ENCODE assay signal across 27 cellular contexts in genomic region chr6:139868576-139868975, GRCh38.
A peak's percentile ranks its signal among the peaks of the same experiment; 100 is the strongest.
DNase-seq lines count a peak whose midpoint lies in the region; ATAC-seq and TF ChIP-seq lines count a peak whose summit lies in the region.
"Had no signal": no experiment of that assay in that cellular context is flagged by ENCODE, and none has a peak within 500 bp of the region (broad histone marks: within the 10 kb centered on the region; RNA-seq: fewer than 3 reads in every experiment).

No MANE protein-coding gene starts in this region.

- no peak overlapping the region for H3K27ac Mint-ChIP-seq in neural progenitor cell
- H3K27ac Mint-ChIP-seq: CD14-positive monocyte; CD8-positive, alpha-beta memory T cell had no signal

- H3F3A ChIP-seq in neural progenitor cell (ENCODE audit: low read depth) (no peaks in the 10 kb centered on the region), smooth muscle cell (ENCODE audit: low read depth) (no peaks in the 10 kb centered on the region)

- POLR2A ChIA-PET in A673 (lab: Charles Lee; ENCODE audit: low non-redundant PET) (interaction anchor here (0.6 kb wide), 1 partner anchor 830 kb away, joined by 3 read pairs; no protein-coding TSS in a partner anchor), Panc1 (lab: Charles Lee) (no interaction called here)

- H3K79me2 ChIP-seq in neural progenitor cell (ENCODE audit: low read depth) (no peaks in the 10 kb centered on the region), smooth muscle cell (ENCODE audit: low read depth) (no peaks in the 10 kb centered on the region)

- H3K4me2 ChIP-seq in neural progenitor cell, result no peak overlapping the region
- H3K4me2 ChIP-seq in smooth muscle cell, result no peak overlapping the region

- DNase-seq in A673 (ENCODE audit: low spot score) (no peak), Panc1 (ENCODE audit: low read depth, low spot score) (no peak), kidney glomerular epithelial cell (lab: John Stamatoyannopoulos, UW) (peak; percentile 60), neural progenitor cell (ENCODE audit: low spot score) (no peak), smooth muscle cell (lab: John Stamatoyannopoulos, UW; ENCODE audit: unreplicated experiment) (no peak), Right ventricle myocardium inferior (ENCODE audit: missing footprints) (no peak)
- no peak for DNase-seq in stimulated activated naive CD4-positive, alpha-beta T cell treated with Interleukin-2 at 50 U/mL for 16 hours (lab: John Stamatoyannopoulos, UW)
- DNase-seq in activated effector memory CD4-positive, alpha-beta T cell treated with Interleukin-2 at 50 U/mL for 16 hours, result no peak
- DNase-seq: ACHN; BE2C; CD8-positive, alpha-beta memory T cell; DMS 273 treated with DMSO at 0.1 percent for 48 hours; DMS79 treated with DMSO at 0.1 percent for 48 hours; H7; KBM-7; NCI-H1105 treated with DMSO at 0.1 percent for 48 hours; NCI-H146; NCI-H1930; NCI-H2107; NCI-H446; NCI-H524 treated with DMSO at 0.1 percent for 48 hours; NCI-H774; NK-92 treated with Interleukin-12 subunit alpha and Interleukin-12 subunit beta, amount 100 ng/mL, for 24 hours; SHP77 treated with DMSO at 0.1 percent for 48 hours had no signal

- no peaks in the 10 kb centered on the region for H3K27me3 Mint-ChIP-seq in neural progenitor cell (ENCODE audit: insufficient read depth, low read depth)

- peaks cover 48% of the 10 kb centered on the region for H3K4me1 ChIP-seq in A673 (ENCODE audit: insufficient read depth, low read length, poor library complexity, severe bottlenecking)
- H3K4me1 ChIP-seq in Panc1 (ENCODE audit: control insufficient read depth, insufficient read depth, low read length), result no peaks in the 10 kb centered on the region; the same call in 1 of the 2 replicates
- H3K4me1 ChIP-seq in neural progenitor cell, result peaks cover 12% of the 10 kb centered on the region
- H3K4me1 ChIP-seq in smooth muscle cell (ENCODE audit: low read depth), result peaks cover 7% of the 10 kb centered on the region
- H3K4me1 ChIP-seq: BE2C had no signal

- H2AFZ ChIP-seq in neural progenitor cell (replicated peaks) (peak overlapping the region; percentile 29), smooth muscle cell (ENCODE audit: low read depth) (no peak overlapping the region)

- CTCF ChIA-PET in A673 (lab: Charles Lee), result interaction anchor here (1.9 kb wide), 1 partner anchor 499 kb away, joined by 4 read pairs; no protein-coding TSS in a partner anchor
- CTCF ChIA-PET in Panc1 (lab: Charles Lee), result no interaction called here

- no peaks in the 10 kb centered on the region for H3K27me3 ChIP-seq in A673 (replicated peaks; ENCODE audit: insufficient read depth, low read depth, low read length, poor library complexity)
- no peaks in the 10 kb centered on the region for H3K27me3 ChIP-seq in Panc1 (ENCODE audit: control insufficient read depth, insufficient read depth, low read length)
- no peaks in the 10 kb centered on the region for H3K27me3 ChIP-seq in neural progenitor cell
- no peaks in the 10 kb centered on the region for H3K27me3 ChIP-seq in smooth muscle cell (ENCODE audit: low read depth)
- H3K27me3 ChIP-seq: BE2C had no signal

- intact Hi-C loops in A673 (cut with micrococcal nuclease; ENCODE audit: unreplicated experiment), result no loop called here
- intact Hi-C loops in Panc1 (cut with micrococcal nuclease; ENCODE audit: unreplicated experiment), result no loop called here
- intact Hi-C loops in Right ventricle myocardium inferior (cut with DNase I), result no loop called here

- no peaks in the 10 kb centered on the region for H4K20me1 ChIP-seq in neural progenitor cell (ENCODE audit: low read depth)
- no peaks in the 10 kb centered on the region for H4K20me1 ChIP-seq in smooth muscle cell (ENCODE audit: low read depth)

- peaks cover 13% of the 10 kb centered on the region for H3K4me1 Mint-ChIP-seq in neural progenitor cell
- H3K4me1 Mint-ChIP-seq: CD8-positive, alpha-beta memory T cell had no signal

- H3K9ac ChIP-seq in neural progenitor cell (no peak overlapping the region), smooth muscle cell (ENCODE audit: low read depth) (no peak overlapping the region)

- BruUV-seq in A673 (replicated peaks; lab: Mats Ljungman, UMichigan) (no TSS peak), Panc1 (replicated peaks; lab: Mats Ljungman, UMichigan) (no TSS peak)

- no peaks in the 10 kb centered on the region for H3K9me3 ChIP-seq in A673 (ENCODE audit: low read depth, low read length, poor library complexity, severe bottlenecking)
- H3K9me3 ChIP-seq in Panc1 (ENCODE audit: control insufficient read depth, insufficient read depth, low read depth, low read length), result no peaks in the 10 kb centered on the region
- H3K9me3 ChIP-seq in neural progenitor cell (ENCODE audit: low read depth), result no peaks in the 10 kb centered on the region
- H3K9me3 ChIP-seq in smooth muscle cell (replicated peaks; ENCODE audit: low read depth), result no peaks in the 10 kb centered on the region
- H3K9me3 ChIP-seq: BE2C had no signal

- H3K9me3 Mint-ChIP-seq in neural progenitor cell, result peaks cover 4% of the 10 kb centered on the region
- H3K9me3 Mint-ChIP-seq: CD8-positive, alpha-beta memory T cell had no signal

- H3K27ac ChIP-seq in A673 (ENCODE audit: low read depth, low read length, poor library complexity, severe bottlenecking) (peak overlapping the region; percentile 98), Panc1 (ENCODE audit: low read length) (peak overlapping the region; percentile 67; the same call in 1 of the 2 replicates), neural progenitor cell (no peak overlapping the region), smooth muscle cell (ENCODE audit: low read depth) (no peak overlapping the region)
- H3K27ac ChIP-seq: 22Rv1, RWPE1 had no signal

- H3K4me3 Mint-ChIP-seq in neural progenitor cell, result no peak overlapping the region
- H3K4me3 Mint-ChIP-seq: CD14-positive monocyte; CD8-positive, alpha-beta memory T cell had no signal

- H3K4me3 ChIP-seq in A673 (ENCODE audit: low read depth, low read length, poor library complexity, severe bottlenecking), result no peak overlapping the region
- no peak overlapping the region for H3K4me3 ChIP-seq in Panc1 (ENCODE audit: low read depth in 2 of 2, low read length in 2 of 2)
- H3K4me3 ChIP-seq in neural progenitor cell, result no peak overlapping the region
- H3K4me3 ChIP-seq in smooth muscle cell, result no peak overlapping the region

- in situ Hi-C loops in Panc1 (cut with HindIII; ENCODE audit: low pct_unique_long_range_greater_than_20kb, low sequenced_read_pairs), result no loop called here

- H3K36me3 ChIP-seq in A673 (ENCODE audit: insufficient read depth, low read length, poor library complexity, severe bottlenecking), result no peaks in the 10 kb centered on the region
- H3K36me3 ChIP-seq in Panc1 (ENCODE audit: control insufficient read depth, insufficient read depth, low read length), result no peaks in the 10 kb centered on the region
- no peaks in the 10 kb centered on the region for H3K36me3 ChIP-seq in neural progenitor cell
- no peaks in the 10 kb centered on the region for H3K36me3 ChIP-seq in smooth muscle cell (ENCODE audit: low read depth)
- H3K36me3 ChIP-seq: BE2C had no signal

- WGBS in smooth muscle cell (ENCODE audit: low lambda C conversion rate), result 75% methylated on average over 2 of the region's 2 CpGs

- peaks cover 5% of the 10 kb centered on the region for H3K36me3 Mint-ChIP-seq in neural progenitor cell
- H3K36me3 Mint-ChIP-seq: CD8-positive, alpha-beta memory T cell had no signal

- no peak for TF ChIP-seq CTCF in A673 (conservative IDR thresholded peaks at IDR 0.05; ENCODE audit: low read depth, low read length)
- TF ChIP-seq CTCF in Panc1 (IDR thresholded peaks at IDR 0.05), result no peak
- no peak for TF ChIP-seq CTCF in neural progenitor cell (IDR thresholded peaks at IDR 0.05)
- no peak for TF ChIP-seq CTCF in smooth muscle cell (IDR thresholded peaks at IDR 0.05; ENCODE audit: borderline replicate concordance, insufficient read depth, poor library complexity, severe bottlenecking)

- ATAC-seq in Panc1 (no peak), Right ventricle myocardium inferior (no peak)

Comparison
In these comparisons a context has a peak if more than half of its experiments do, and no peak if none do; other contexts are left out.
1. H3K27ac ChIP-seq: peak in A673 (single experiment) and Panc1 (single experiment); none in neural progenitor cell (single experiment) and smooth muscle cell (single experiment).